1 cellular context compared by ENCODE assay signal in the genomic region with DNA sequence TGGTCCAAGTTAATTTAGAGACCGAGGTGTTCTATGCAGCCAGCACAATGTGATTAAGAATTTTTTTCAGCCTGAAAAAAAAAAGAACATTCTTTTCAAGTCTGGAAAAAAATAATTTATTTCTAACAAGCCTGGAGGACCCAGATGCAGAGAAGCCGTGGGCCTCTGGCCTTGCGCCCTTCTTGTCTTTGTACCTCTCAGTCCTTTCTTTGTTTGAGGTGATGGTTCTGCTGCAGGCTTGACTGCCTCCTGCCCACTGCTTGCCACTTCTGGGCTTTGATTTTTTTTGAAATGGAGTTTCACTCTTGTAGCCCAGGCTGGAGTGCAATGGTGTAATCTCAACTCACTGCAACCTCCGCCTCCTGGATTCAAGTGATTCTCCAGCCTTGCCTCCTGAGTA.
TF ChIP-seq lines count a peak whose summit lies in the region.

No MANE protein-coding gene starts in this region.

TF ChIP-seq in H1, 55 proteins besides CTCF, POLR2A, EP300 and RAD21:
- TF ChIP-seq RNF2 (IDR thresholded peaks at IDR 0.05; ENCODE audit: borderline replicate concordance, low read depth, low read length, missing control alignments, poor library complexity, severe bottlenecking) (no peak), YY1 (IDR thresholded peaks at IDR 0.05; ENCODE audit: low read depth, low read length) (no peak), CHD2 (IDR thresholded peaks at IDR 0.05; ENCODE audit: low read length) (no peak), TEAD4 (IDR thresholded peaks at IDR 0.05; ENCODE audit: low read depth, low read length) (no peak), KDM4A (IDR thresholded peaks at IDR 0.05; ENCODE audit: low read depth, low read length, severe bottlenecking) (no peak), TAF1 (IDR thresholded peaks at IDR 0.05; ENCODE audit: low read depth, low read length) (no peak)
TF ChIP-seq in H1: peak in this region for 0.
